In the genomic region with DNA sequence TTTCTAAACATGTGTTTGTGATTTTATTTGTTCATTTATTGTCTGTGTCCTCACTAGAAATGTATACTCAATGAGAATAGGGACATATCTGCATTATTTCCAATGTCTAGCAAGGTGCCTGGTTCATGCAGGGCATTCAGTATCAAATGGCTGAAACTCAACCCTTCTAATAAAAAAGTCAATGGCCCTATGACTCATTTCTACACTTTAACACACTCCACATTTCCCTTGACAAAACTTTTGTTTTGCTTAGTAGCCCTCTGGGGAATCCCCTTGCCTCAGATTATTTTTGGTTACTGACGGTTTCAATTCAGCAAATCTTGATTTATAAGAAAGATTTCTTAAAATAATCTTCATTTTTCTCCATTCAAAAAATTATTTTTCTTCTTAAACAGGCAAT, we compare ENCODE assay signal across 8 cellular contexts.
DNase-seq lines count a peak whose midpoint lies in the region; ATAC-seq and TF ChIP-seq lines count a peak whose summit lies in the region.

No MANE protein-coding gene starts in this region.

- H3K4me2 ChIP-seq in GM23338: no peak overlapping the region

- ATAC-seq in HG02870 (IDR thresholded peaks at IDR 0.05; ENCODE audit: unreplicated experiment): peak; percentile 73
- 0 out of 3 replicates have a peak, but pooled peaks have one; percentile 10 for ATAC-seq in SK-N-SH treated with all-trans-retinoic acid at 6 μM for 48 hours
- ATAC-seq in GM23338: no peak
- no peak for ATAC-seq in gastrocnemius medialis

- no peaks in the 10 kb centered on the region for H4K20me1 ChIP-seq in GM23338 (replicated peaks; ENCODE audit: insufficient read depth)

- H3K27ac ChIP-seq in GM23338 (ENCODE audit: low read depth) (no peak overlapping the region), gastrocnemius medialis (no peak overlapping the region)

- H3K9me3 ChIP-seq in gastrocnemius medialis: no peaks in the 10 kb centered on the region

- no peaks in the 10 kb centered on the region for H3K9me2 ChIP-seq in GM23338 (ENCODE audit: insufficient read depth)

- H3K27me3 Mint-ChIP-seq in glutamatergic neuron (ENCODE audit: unreplicated experiment): no peaks in the 10 kb centered on the region
- H3K27me3 Mint-ChIP-seq in GM23338 (ENCODE audit: insufficient read depth, low read depth, poor library complexity): peaks cover 2% of the 10 kb centered on the region

- H3K36me3 Mint-ChIP-seq in glutamatergic neuron (ENCODE audit: unreplicated experiment): no peaks in the 10 kb centered on the region
- H3K36me3 Mint-ChIP-seq in GM23338 (ENCODE audit: low read depth): no peaks in the 10 kb centered on the region

- H3K4me3 ChIP-seq in GM23338 (no peak overlapping the region), gastrocnemius medialis (no peak overlapping the region)

- peak; percentile 3 for DNase-seq in SIG-M5 treated with dmso at 0.1 percent for 504 hours (lab: John Stamatoyannopoulos, UW; ENCODE audit: unreplicated experiment)
- DNase-seq in SIG-M5 (lab: John Stamatoyannopoulos, UW): no peak
- DNase-seq in renal cortical epithelial cell (ENCODE audit: low read depth): peak; percentile 81
- no peak for DNase-seq in glutamatergic neuron
- DNase-seq in GM23338 (ENCODE audit: low spot score): no peak
- DNase-seq in gastrocnemius medialis: no peak

- TF ChIP-seq CTCF in glutamatergic neuron (IDR thresholded peaks at IDR 0.05; ENCODE audit: partially characterized antibody, unreplicated experiment) (no peak), GM23338 (conservative IDR thresholded peaks at IDR 0.05; ENCODE audit: low read depth in 2 of 2) (no peak), gastrocnemius medialis (IDR thresholded peaks at IDR 0.05 in 4 of 5, conservative IDR thresholded peaks at IDR 0.05 in 1 of 5) (no peak)

- H3K36me3 ChIP-seq in GM23338 (ENCODE audit: insufficient read depth) (no peaks in the 10 kb centered on the region), gastrocnemius medialis (no peaks in the 10 kb centered on the region)

- in situ Hi-C loops in gastrocnemius medialis (cut with MboI; ENCODE audit: low sequenced_read_pairs in 4 of 4): loop anchor here in 3 of 4 donors (25.0 kb wide), 1 partner anchor 228 kb away; the partner anchor contains the start of gene CDKN2B (in 3 of the 3)

- H3K4me1 ChIP-seq in GM23338 (ENCODE audit: insufficient read depth) (0 out of 2 replicates have a peak, but pooled peaks cover 9% of the 10 kb centered on the region), gastrocnemius medialis (peaks cover 0 to 4% of the 10 kb centered on the region in 2 donors)

- H3K4me3 Mint-ChIP-seq in glutamatergic neuron (ENCODE audit: unreplicated experiment) (no peak overlapping the region), GM23338 (no peak overlapping the region)

- intact Hi-C loops in gastrocnemius medialis (cut with DNase I; ENCODE audit: low total_unique reads): no loop called here

- no peak for TF ChIP-seq POLR2A in gastrocnemius medialis (IDR thresholded peaks at IDR 0.05)

- H3F3A ChIP-seq in GM23338 (replicated peaks; ENCODE audit: low read depth): no peaks in the 10 kb centered on the region

- no peak overlapping the region for H3K27ac Mint-ChIP-seq in glutamatergic neuron (ENCODE audit: unreplicated experiment)
- H3K27ac Mint-ChIP-seq in GM23338: no peak overlapping the region

- H3K4me1 Mint-ChIP-seq in glutamatergic neuron (ENCODE audit: low read depth, unreplicated experiment) (peaks cover 3% of the 10 kb centered on the region), GM23338 (peaks cover 15% of the 10 kb centered on the region)

- no peaks in the 10 kb centered on the region for H3K79me2 ChIP-seq in GM23338 (replicated peaks; ENCODE audit: insufficient read depth)

- no peak overlapping the region for H2AFZ ChIP-seq in GM23338

- H3K27me3 ChIP-seq in GM23338 (ENCODE audit: insufficient read depth) (no peaks in the 10 kb centered on the region), gastrocnemius medialis (no peaks in the 10 kb centered on the region)

- H3K9me3 Mint-ChIP-seq in glutamatergic neuron (ENCODE audit: unreplicated experiment) (no peaks in the 10 kb centered on the region), GM23338 (no peaks in the 10 kb centered on the region)

TF ChIP-seq in SK-N-SH treated with all-trans-retinoic acid at 6 μM for 48 hours, 23 proteins besides CTCF, POLR2A, EP300 and RAD21 (continues in another document):
- TF ChIP-seq ZFP3 (CRISPR knock-in tag; IDR thresholded peaks at IDR 0.05) (no peak), ZFP30 (CRISPR knock-in tag; IDR thresholded peaks at IDR 0.05) (no peak), CSRNP3 (CRISPR knock-in tag; IDR thresholded peaks at IDR 0.05) (no peak), ZC3H10 (CRISPR knock-in tag; IDR thresholded peaks at IDR 0.05) (no peak), ZNF70 (CRISPR knock-in tag; IDR thresholded peaks at IDR 0.05) (no peak), TOX (CRISPR knock-in tag; IDR thresholded peaks at IDR 0.05; ENCODE audit: borderline replicate concordance) (no peak), SNAI2 (CRISPR knock-in tag; IDR thresholded peaks at IDR 0.05) (no peak), ZNF8 (CRISPR knock-in tag; IDR thresholded peaks at IDR 0.05) (no peak), CREB5 (CRISPR knock-in tag; IDR thresholded peaks at IDR 0.05; ENCODE audit: low read depth) (no peak), PPARA (CRISPR knock-in tag; IDR thresholded peaks at IDR 0.05; ENCODE audit: borderline replicate concordance) (no peak), GLIS3 (CRISPR knock-in tag; IDR thresholded peaks at IDR 0.05) (no peak)

TF ChIP-seq in GM23338, 12 proteins besides CTCF, POLR2A, EP300 and RAD21:
- TF ChIP-seq ZNF114 (CRISPR knock-in tag; IDR thresholded peaks at IDR 0.05): no peak
- TF ChIP-seq STAT1 (IDR thresholded peaks at IDR 0.05; ENCODE audit: unreplicated experiment): no peak
- TF ChIP-seq ZNF331 (CRISPR knock-in tag; IDR thresholded peaks at IDR 0.05; ENCODE audit: low read depth): no peak
- TF ChIP-seq, protein P1, sequence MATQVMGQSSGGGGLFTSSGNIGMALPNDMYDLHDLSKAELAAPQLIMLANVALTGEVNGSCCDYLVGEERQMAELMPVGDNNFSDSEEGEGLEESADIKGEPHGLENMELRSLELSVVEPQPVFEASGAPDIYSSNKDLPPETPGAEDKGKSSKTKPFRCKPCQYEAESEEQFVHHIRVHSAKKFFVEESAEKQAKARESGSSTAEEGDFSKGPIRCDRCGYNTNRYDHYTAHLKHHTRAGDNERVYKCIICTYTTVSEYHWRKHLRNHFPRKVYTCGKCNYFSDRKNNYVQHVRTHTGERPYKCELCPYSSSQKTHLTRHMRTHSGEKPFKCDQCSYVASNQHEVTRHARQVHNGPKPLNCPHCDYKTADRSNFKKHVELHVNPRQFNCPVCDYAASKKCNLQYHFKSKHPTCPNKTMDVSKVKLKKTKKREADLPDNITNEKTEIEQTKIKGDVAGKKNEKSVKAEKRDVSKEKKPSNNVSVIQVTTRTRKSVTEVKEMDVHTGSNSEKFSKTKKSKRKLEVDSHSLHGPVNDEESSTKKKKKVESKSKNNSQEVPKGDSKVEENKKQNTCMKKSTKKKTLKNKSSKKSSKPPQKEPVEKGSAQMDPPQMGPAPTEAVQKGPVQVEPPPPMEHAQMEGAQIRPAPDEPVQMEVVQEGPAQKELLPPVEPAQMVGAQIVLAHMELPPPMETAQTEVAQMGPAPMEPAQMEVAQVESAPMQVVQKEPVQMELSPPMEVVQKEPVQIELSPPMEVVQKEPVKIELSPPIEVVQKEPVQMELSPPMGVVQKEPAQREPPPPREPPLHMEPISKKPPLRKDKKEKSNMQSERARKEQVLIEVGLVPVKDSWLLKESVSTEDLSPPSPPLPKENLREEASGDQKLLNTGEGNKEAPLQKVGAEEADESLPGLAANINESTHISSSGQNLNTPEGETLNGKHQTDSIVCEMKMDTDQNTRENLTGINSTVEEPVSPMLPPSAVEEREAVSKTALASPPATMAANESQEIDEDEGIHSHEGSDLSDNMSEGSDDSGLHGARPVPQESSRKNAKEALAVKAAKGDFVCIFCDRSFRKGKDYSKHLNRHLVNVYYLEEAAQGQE (IDR thresholded peaks at IDR 0.05; ENCODE audit: unreplicated experiment): no peak
- TF ChIP-seq NANOG (IDR thresholded peaks at IDR 0.05; ENCODE audit: borderline replicate concordance): no peak
- no peak for TF ChIP-seq EZH2phosphoT487 (IDR thresholded peaks at IDR 0.05; ENCODE audit: unreplicated experiment)
- TF ChIP-seq POLR2AphosphoS5 (IDR thresholded peaks at IDR 0.05; ENCODE audit: low read depth): no peak
- no peak for TF ChIP-seq CREB1 (CRISPR knock-in tag; IDR thresholded peaks at IDR 0.05; ENCODE audit: low read depth)

Comparison
In these comparisons a context has a peak if more than half of its experiments do, and no peak if none do; other contexts are left out.
1. DNase-seq: peak in SIG-M5 treated with dmso at 0.1 percent for 504 hours (single experiment) and renal cortical epithelial cell (single experiment); none in SIG-M5 (single experiment), glutamatergic neuron (single experiment), GM23338 (single experiment) and gastrocnemius medialis (0 of 2).
2. ATAC-seq: peak in HG02870 (single experiment) and SK-N-SH treated with all-trans-retinoic acid at 6 μM for 48 hours (single experiment); none in GM23338 (single experiment) and gastrocnemius medialis (0 of 2).